Comparison of ENCODE assay signal across 16 cellular contexts in the genomic region with DNA sequence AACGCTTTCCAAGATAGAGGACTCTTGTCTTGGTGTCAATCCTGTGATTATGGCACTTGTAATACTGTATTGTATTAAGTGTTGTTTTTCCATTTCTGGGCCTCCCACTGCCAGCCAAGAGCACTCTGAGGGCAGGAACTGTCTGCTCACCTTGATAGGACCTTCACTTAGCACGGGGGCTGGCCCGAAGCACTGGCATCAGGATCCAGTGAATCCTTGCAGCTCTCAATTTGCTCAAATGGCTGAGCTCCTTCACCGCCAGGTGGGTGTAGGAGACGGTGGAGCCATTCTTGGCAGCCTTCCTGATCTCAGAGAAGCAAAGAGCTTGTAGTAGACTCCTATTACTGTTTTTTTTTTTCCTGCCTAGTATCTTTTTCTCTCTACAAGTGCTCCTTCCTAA. TPM values are rescaled to one million over a fixed set of nuclear protein-coding genes. Genes with fewer than 3 reads are reported as not detected.
"Had no signal": no experiment of that assay in that cellular context is flagged by ENCODE, and none has a peak within 500 bp of the region (broad histone marks: within the 10 kb centered on the region; RNA-seq: fewer than 3 reads in every experiment).

No MANE protein-coding gene starts in this region.

- H3K27ac Mint-ChIP-seq: activated naive CD8-positive, alpha-beta T cell treated with anti-CD3 and anti-CD28 coated beads for 36 hours; stimulated activated memory B cell treated with anti-CD40 and anti-IgM and Interleukin-4, amounts not matched to agents 10 μg/mL and 1 μg/mL and 100 μg/mL, for 72 hours had no signal

- H3K27me3 ChIP-seq: esophagus muscularis mucosa, spleen, transverse colon had no signal

- H3K4me3 Mint-ChIP-seq: activated naive CD8-positive, alpha-beta T cell treated with anti-CD3 and anti-CD28 coated beads for 36 hours; immature natural killer cell; naive thymus-derived CD8-positive, alpha-beta T cell; stimulated activated memory B cell treated with anti-CD40 and anti-IgM and Interleukin-4, amounts not matched to agents 10 μg/mL and 1 μg/mL and 100 μg/mL, for 72 hours had no signal

- H3K4me1 ChIP-seq: esophagus muscularis mucosa, prostate gland, transverse colon had no signal

- H3K36me3 ChIP-seq: prostate gland had no signal

- ATAC-seq: left colon; mucosa of descending colon; naive thymus-derived CD8-positive, alpha-beta T cell; sciatic nerve; stimulated activated memory B cell treated with anti-CD40 and anti-IgM and Interleukin-4, amounts not matched to agents 10 μg/mL and 1 μg/mL and 100 μg/mL, for 72 hours had no signal

- H3K9me3 ChIP-seq: esophagus muscularis mucosa, mucosa of descending colon, prostate gland, spleen, transverse colon had no signal

- H3K4me3 ChIP-seq: esophagus muscularis mucosa, mucosa of descending colon, prostate gland, spleen, transverse colon had no signal

- DNase-seq: activated CD4-positive, alpha-beta T cell treated with anti-CD3 and anti-CD28 coated beads, Interleukin-2, amount 50 U/mL, for 1 hour; activated effector memory CD4-positive, alpha-beta T cell treated with anti-CD3 and anti-CD28 coated beads, Interleukin-2, amount 50 U/mL, for 16 hours; activated naive CD8-positive, alpha-beta T cell treated with anti-CD3 and anti-CD28 coated beads for 36 hours; activated T-cell treated with anti-CD3 and anti-CD28 coated beads, Interleukin-2, amount 50 U/mL, for 1 hour; immature natural killer cell; left colon; mammary epithelial cell; mucosa of descending colon; naive thymus-derived CD8-positive, alpha-beta T cell; spleen; stimulated activated CD4-positive, alpha-beta T cell treated with anti-CD3 and anti-CD28 coated beads, Interleukin-1b, Interleukin-23, amount 100 ng/mL, for 48 hours; transverse colon had no signal

- H3K9me3 Mint-ChIP-seq: activated naive CD8-positive, alpha-beta T cell treated with anti-CD3 and anti-CD28 coated beads for 36 hours; naive thymus-derived CD8-positive, alpha-beta T cell; stimulated activated memory B cell treated with anti-CD40 and anti-IgM and Interleukin-4, amounts not matched to agents 10 μg/mL and 1 μg/mL and 100 μg/mL, for 72 hours had no signal

- H3K4me1 Mint-ChIP-seq: immature natural killer cell had no signal

- H3K27me3 Mint-ChIP-seq: activated naive CD8-positive, alpha-beta T cell treated with anti-CD3 and anti-CD28 coated beads for 36 hours; naive thymus-derived CD8-positive, alpha-beta T cell; stimulated activated memory B cell treated with anti-CD40 and anti-IgM and Interleukin-4, amounts not matched to agents 10 μg/mL and 1 μg/mL and 100 μg/mL, for 72 hours had no signal

- H3K27ac ChIP-seq: esophagus muscularis mucosa, prostate gland, spleen, transverse colon had no signal

RNA-seq across cellular contexts. Expression of gene PTPRU, which starts 23.3 kb away (rescaled TPM):
- total RNA-seq: naive thymus-derived CD8-positive, alpha-beta T cell had no signal
